ENCODE assay signal across 24 cellular contexts in genomic region chr10:124572751-124573150, GRCh38.
"Had no signal": no experiment of that assay in that cellular context is flagged by ENCODE, and none has a peak within 500 bp of the region (broad histone marks: within the 10 kb centered on the region; RNA-seq: fewer than 3 reads in every experiment).

No MANE protein-coding gene starts in this region.

- H3K36me3 ChIP-seq: colonic mucosa, esophagus muscularis mucosa, gastroesophageal sphincter, heart left ventricle, left lung, neutrophil, prostate gland, spleen, tibial artery had no signal

- H3K9me3 ChIP-seq: colonic mucosa, esophagus muscularis mucosa, gastroesophageal sphincter, heart left ventricle, left lung, neutrophil, prostate gland, spleen, testis, tibial artery had no signal

- H3K27me3 ChIP-seq: colonic mucosa, esophagus muscularis mucosa, foreskin keratinocyte, gastroesophageal sphincter, heart left ventricle, hepatocyte, left lung, neutrophil, spleen, testis, tibial artery had no signal

- H3K4me1 ChIP-seq: colonic mucosa, esophagus muscularis mucosa, foreskin keratinocyte, gastroesophageal sphincter, heart left ventricle, left lung, parathyroid adenoma, prostate gland, tibial artery had no signal

- H3K4me3 ChIP-seq: colonic mucosa, esophagus muscularis mucosa, gastroesophageal sphincter, heart left ventricle, hepatocyte, left lung, prostate gland, skin epidermis, spleen, testis, tibial artery had no signal

- H3K27ac ChIP-seq: colonic mucosa, esophagus muscularis mucosa, foreskin keratinocyte, gastroesophageal sphincter, heart left ventricle, hepatocyte, left lung, neutrophil, parathyroid adenoma, prostate gland, skin epidermis, spleen, testis, tibial artery had no signal

- DNase-seq: colonic mucosa; effector CD8-positive, alpha-beta T cell; endodermal cell; foreskin keratinocyte; left cardiac atrium; mammary epithelial cell; naive thymus-derived CD8-positive, alpha-beta T cell; stimulated activated CD4-positive, alpha-beta T cell treated with anti-CD3 and anti-CD28 coated beads, Interleukin-4, amount 100 ng/mL, for 4 hours; stimulated activated naive CD8-positive, alpha-beta T cell treated with anti-CD3 and anti-CD28 coated beads, Interleukin-15, Interleukin-2, amounts not matched to agents 100 U/mL and 50 U/mL, for 24 hours; substantia nigra; testis had no signal

- ATAC-seq: foreskin keratinocyte; gastroesophageal sphincter; heart left ventricle; left cardiac atrium; left lung; naive thymus-derived CD8-positive, alpha-beta T cell; right cardiac atrium; stimulated activated memory B cell treated with anti-CD40 and anti-IgM and Interleukin-4, amounts not matched to agents 10 μg/mL and 1 μg/mL and 100 μg/mL, for 72 hours; stimulated activated naive CD8-positive, alpha-beta T cell treated with anti-CD3 and anti-CD28 coated beads, Interleukin-15, Interleukin-2, amounts not matched to agents 100 U/mL and 50 U/mL, for 24 hours had no signal
